ENCODE assay signal across 20 cellular contexts in genomic region chr13:46324976-46325375, GRCh38.
"Had no signal": no experiment of that assay in that cellular context is flagged by ENCODE, and none has a peak within 500 bp of the region (broad histone marks: within the 10 kb centered on the region; RNA-seq: fewer than 3 reads in every experiment).

No MANE protein-coding gene starts in this region.

- DNase-seq: activated CD4-positive, alpha-beta T cell treated with anti-CD3 and anti-CD28 coated beads for 1 hour; activated CD8-positive, alpha-beta memory T cell treated with anti-CD3 and anti-CD28 coated beads for 24 hours; activated CD8-positive, alpha-beta memory T cell treated with anti-CD3 and anti-CD28 coated beads, Interleukin-2, amount 50 U/mL, for 48 hours; activated effector memory CD4-positive, alpha-beta T cell treated with anti-CD3 and anti-CD28 coated beads, Interleukin-2, amount 50 U/mL, for 16 hours; activated naive CD4-positive, alpha-beta T cell treated with anti-CD3 and anti-CD28 coated beads, Interleukin-2, amount 50 U/mL, for 16 hours; activated T-cell treated with anti-CD3 and anti-CD28 coated beads, Interleukin-2, amount 50 U/mL, for 48 hours; effector memory CD8-positive, alpha-beta T cell; heart right ventricle; mesenchymal stem cell; mucosa of descending colon; naive thymus-derived CD4-positive, alpha-beta T cell; stimulated activated CD4-positive, alpha-beta T cell treated with anti-CD3 and anti-CD28 coated beads, Interleukin-2, amount 100 ng/mL, for 48 hours; stimulated activated naive CD8-positive, alpha-beta T cell treated with anti-CD3 and anti-CD28 coated beads, Interleukin-15, amount 100 ng/mL, for 72 hours; WERI-Rb-1 had no signal

- H3K27ac ChIP-seq: heart right ventricle, neural progenitor cell, prostate gland, right atrium auricular region, skin epidermis, suprapubic skin, vagina, WERI-Rb-1 had no signal

- H3K4me3 ChIP-seq: heart right ventricle, mucosa of descending colon, neural progenitor cell, prostate gland, right atrium auricular region, skin epidermis, suprapubic skin, vagina had no signal

- H3K9ac ChIP-seq: neural progenitor cell had no signal

- H3K36me3 ChIP-seq: heart right ventricle, neural progenitor cell, prostate gland, right atrium auricular region, suprapubic skin, vagina, WERI-Rb-1 had no signal

- H3K27me3 ChIP-seq: neural progenitor cell, right atrium auricular region, suprapubic skin, vagina had no signal

- H2AFZ ChIP-seq: neural progenitor cell had no signal

- H3K9me3 ChIP-seq: heart right ventricle, mucosa of descending colon, prostate gland, right atrium auricular region, suprapubic skin, vagina had no signal

- H3K4me1 ChIP-seq: neural progenitor cell, prostate gland, right atrium auricular region, suprapubic skin, vagina had no signal

- H3K4me2 ChIP-seq: neural progenitor cell had no signal
